ENCODE assay signal across 15 cellular contexts in genomic region chr6:169190970-169191369, GRCh38.
DNase-seq lines count a peak whose midpoint lies in the region; ATAC-seq and TF ChIP-seq lines count a peak whose summit lies in the region.
"Had no signal": no experiment of that assay in that cellular context is flagged by ENCODE, and none has a peak within 500 bp of the region (broad histone marks: within the 10 kb centered on the region; RNA-seq: fewer than 3 reads in every experiment).

No MANE protein-coding gene starts in this region.

- peaks cover 11% of the 10 kb centered on the region for H3K36me3 Mint-ChIP-seq in osteocyte (ENCODE audit: unreplicated experiment)
- peaks cover 6% of the 10 kb centered on the region; the same call in 1 of the 3 replicates for H3K36me3 Mint-ChIP-seq in GM23338 (ENCODE audit: low read depth)
- H3K36me3 Mint-ChIP-seq: IgD-negative memory B cell had no signal

- no peak for TF ChIP-seq POLR2A in tibial nerve (IDR thresholded peaks at IDR 0.05)

- H2AFZ ChIP-seq in GM23338: no peak overlapping the region; the same call in 1 of the 2 replicates

- H3K4me1 ChIP-seq in tibial nerve: peaks cover 0 to 24% (median 6%) of the 10 kb centered on the region in 4 donors
- no peaks in the 10 kb centered on the region for H3K4me1 ChIP-seq in GM23338 (ENCODE audit: insufficient read depth)

- 73 to 82% methylated on average over 8 of the region's 8 CpGs for WGBS in tibial nerve, 2 donors

- H3K4me3 ChIP-seq in fibroblast of the aortic adventitia (ENCODE audit: low read depth, low read length) (no peak overlapping the region), tibial nerve (no peak overlapping the region), GM23338 (no peak overlapping the region)

- H3K27me3 Mint-ChIP-seq in osteocyte (ENCODE audit: unreplicated experiment) (no peaks in the 10 kb centered on the region), GM23338 (ENCODE audit: insufficient read depth, low read depth, poor library complexity) (peaks cover 2% of the 10 kb centered on the region)

- ATAC-seq in HG03139 (IDR thresholded peaks at IDR 0.05; ENCODE audit: unreplicated experiment) (no peak), GM23338 (no peak)
- ATAC-seq: stimulated activated naive CD8-positive, alpha-beta T cell treated with anti-CD3 and anti-CD28 coated beads, Interleukin-15, amount 100 ng/mL, for 72 hours had no signal

- H3K27me3 ChIP-seq in tibial nerve: no peaks in the 10 kb centered on the region
- no peaks in the 10 kb centered on the region for H3K27me3 ChIP-seq in GM23338 (ENCODE audit: insufficient read depth)

- H3K4me1 Mint-ChIP-seq in osteocyte (ENCODE audit: unreplicated experiment) (peaks cover 48% of the 10 kb centered on the region), GM23338 (no peaks in the 10 kb centered on the region)
- H3K4me1 Mint-ChIP-seq: B cell had no signal

- H3F3A ChIP-seq in GM23338 (replicated peaks; ENCODE audit: low read depth): no peaks in the 10 kb centered on the region

- no peaks in the 10 kb centered on the region for H3K9me2 ChIP-seq in GM23338 (ENCODE audit: insufficient read depth)

- no peaks in the 10 kb centered on the region for H3K9me3 ChIP-seq in tibial nerve

- H3K4me2 ChIP-seq in GM23338: no peak overlapping the region

- peak; percentile 10 for DNase-seq in NCI-H774 (lab: John Stamatoyannopoulos, UW)
- peak; percentile 40 for DNase-seq in fibroblast of the aortic adventitia (ENCODE audit: low read depth)
- DNase-seq in osteocyte (ENCODE audit: extremely low spot score, unreplicated experiment): peak; percentile 19
- DNase-seq in tibial nerve (ENCODE audit: low spot score in 2 of 2): no peak
- no peak for DNase-seq in activated CD8-positive, alpha-beta memory T cell treated with anti-CD3 and anti-CD28 coated beads for 24 hours
- DNase-seq in GM23338 (ENCODE audit: low spot score): no peak
- DNase-seq: Calu3; GOT3; NCI-H1930; NCI-H524; posterior cingulate gyrus; stimulated activated naive CD8-positive, alpha-beta T cell treated with anti-CD3 and anti-CD28 coated beads, Interleukin-15, amount 100 ng/mL, for 72 hours had no signal

- TF ChIP-seq EP300 in tibial nerve (IDR thresholded peaks at IDR 0.05): peak in 1 of 2 donors; percentile 12

- H3K9me3 Mint-ChIP-seq in osteocyte (ENCODE audit: unreplicated experiment) (no peaks in the 10 kb centered on the region), GM23338 (peaks cover 25% of the 10 kb centered on the region)

- peak overlapping the region in 3 of 4 donors; percentile 20 to 89 (median 77) for H3K27ac ChIP-seq in tibial nerve
- H3K27ac ChIP-seq in GM23338 (ENCODE audit: low read depth): no peak overlapping the region

- no peaks in the 10 kb centered on the region for H3K79me2 ChIP-seq in GM23338 (replicated peaks; ENCODE audit: insufficient read depth)

- H3K36me3 ChIP-seq in tibial nerve (no peaks in the 10 kb centered on the region), GM23338 (ENCODE audit: insufficient read depth) (no peaks in the 10 kb centered on the region)

- H4K20me1 ChIP-seq in GM23338 (replicated peaks; ENCODE audit: insufficient read depth): no peaks in the 10 kb centered on the region

- TF ChIP-seq CTCF in fibroblast of the aortic adventitia (IDR thresholded peaks at IDR 0.05; ENCODE audit: insufficient read depth, low read length) (no peak), osteocyte (IDR thresholded peaks at IDR 0.05) (no peak), tibial nerve (IDR thresholded peaks at IDR 0.05) (no peak), GM23338 (conservative IDR thresholded peaks at IDR 0.05; ENCODE audit: low read depth in 2 of 2) (no peak)

- H3K27ac Mint-ChIP-seq in osteocyte (ENCODE audit: unreplicated experiment) (peak overlapping the region; percentile 70), GM23338 (no peak overlapping the region)
- H3K27ac Mint-ChIP-seq: B cell; IgD-negative memory B cell; stimulated activated naive CD8-positive, alpha-beta T cell treated with anti-CD3 and anti-CD28 coated beads, Interleukin-15, amount 100 ng/mL, for 72 hours had no signal

- no peak overlapping the region for H3K4me3 Mint-ChIP-seq in osteocyte (ENCODE audit: unreplicated experiment)
- H3K4me3 Mint-ChIP-seq in GM23338: no peak overlapping the region
- H3K4me3 Mint-ChIP-seq: B cell; IgD-negative memory B cell; stimulated activated naive CD8-positive, alpha-beta T cell treated with anti-CD3 and anti-CD28 coated beads, Interleukin-15, amount 100 ng/mL, for 72 hours had no signal

TF ChIP-seq in GM23338, 12 proteins besides CTCF, POLR2A, EP300 and RAD21:
- TF ChIP-seq ZNF114 (CRISPR knock-in tag; IDR thresholded peaks at IDR 0.05): no peak
- no peak for TF ChIP-seq JUNB (IDR thresholded peaks at IDR 0.05; ENCODE audit: unreplicated experiment)
- no peak for TF ChIP-seq EZH2 (IDR thresholded peaks at IDR 0.05; ENCODE audit: low read depth, unreplicated experiment)
- TF ChIP-seq CREB1 (CRISPR knock-in tag; IDR thresholded peaks at IDR 0.05; ENCODE audit: low read depth): no peak
- no peak for TF ChIP-seq STAT1 (IDR thresholded peaks at IDR 0.05; ENCODE audit: unreplicated experiment)
- no peak for TF ChIP-seq REST (IDR thresholded peaks at IDR 0.05; ENCODE audit: unreplicated experiment)
- no peak for TF ChIP-seq EZH2phosphoT487 (IDR thresholded peaks at IDR 0.05; ENCODE audit: unreplicated experiment)
- no peak for TF ChIP-seq NANOG (IDR thresholded peaks at IDR 0.05; ENCODE audit: borderline replicate concordance)
TF ChIP-seq in GM23338: peak in this region for 0.

Comparison
In these comparisons a context has a peak if more than half of its experiments do, and no peak if none do; other contexts are left out.
1. DNase-seq: peak in NCI-H774 (single experiment), fibroblast of the aortic adventitia (single experiment) and osteocyte (single experiment); none in tibial nerve (0 of 2), activated CD8-positive, alpha-beta memory T cell treated with anti-CD3 and anti-CD28 coated beads for 24 hours (single experiment) and GM23338 (single experiment).